8 cellular contexts compared by ENCODE assay signal in the genomic region with DNA sequence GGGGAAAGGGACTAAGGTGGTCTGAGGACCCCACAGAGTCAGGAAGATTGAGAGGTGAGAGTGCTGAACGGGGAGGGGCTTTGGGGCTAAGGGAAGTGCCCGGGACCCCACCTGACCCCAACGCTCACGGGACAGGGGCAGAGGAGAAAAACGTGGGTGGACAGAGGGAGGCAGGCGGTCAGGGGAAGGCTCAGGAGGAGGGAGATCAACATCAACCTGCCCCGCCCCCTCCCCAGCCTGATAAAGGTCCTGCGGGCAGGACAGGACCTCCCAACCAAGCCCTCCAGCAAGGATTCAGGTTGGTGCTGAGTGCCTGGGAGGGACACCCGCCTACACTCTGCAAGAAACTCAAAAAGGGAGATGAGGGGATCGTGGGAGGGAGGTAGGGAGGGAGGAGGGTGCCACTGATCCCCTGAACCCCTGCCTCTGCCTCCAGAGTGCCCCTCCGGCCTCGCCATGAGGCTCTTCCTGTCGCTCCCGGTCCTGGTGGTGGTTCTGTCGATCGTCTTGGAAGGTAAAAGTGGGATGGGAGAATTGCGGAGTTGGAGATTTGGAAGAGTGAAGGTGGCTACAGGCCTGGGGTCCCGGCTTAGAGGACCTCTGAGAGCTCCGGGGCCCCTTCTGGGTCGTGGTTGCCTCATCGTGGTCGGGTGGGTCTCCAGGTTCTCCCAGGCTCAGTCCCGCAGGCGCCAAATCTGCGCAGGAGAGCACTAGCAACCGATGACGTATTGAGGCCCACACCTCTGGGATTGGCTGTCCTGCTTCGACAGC. TPM values are rescaled to one million over a fixed set of nuclear protein-coding genes. Genes with fewer than 3 reads are reported as not detected.
DNase-seq lines count a peak whose midpoint lies in the region; ATAC-seq and TF ChIP-seq lines count a peak whose summit lies in the region.
"Not testable (repeated sequence)": the region's sequence is repeated elsewhere in the genome, so short reads cannot be mapped to it uniquely, and the experiment has no call there.

TSS of gene APOC1 (plus strand) at position 173 of the 771 bp plus-strand sequence. CDS start at position 457, 284 bp downstream.

- H3K4me3 ChIP-seq in ectodermal cell (ENCODE audit: insufficient read depth, low read depth, low read length) (peak within 1 kb of the TSS; percentile 36), lower lobe of right lung (peak within 1 kb of the TSS; percentile 61)

- H3K4me1 ChIP-seq in ectodermal cell (ENCODE audit: control insufficient read depth, insufficient read depth, low read length), result not testable (repeated sequence)
- peaks cover 15% of the 10 kb centered on the region for H3K4me1 ChIP-seq in lower lobe of right lung

- not testable (repeated sequence) for H3K36me3 Mint-ChIP-seq in activated CD8-positive, alpha-beta T cell treated with anti-CD3 and anti-CD28 coated beads for 36 hours (ENCODE audit: low read depth)

- peak within 1 kb of the TSS; percentile 82 for H3K4me3 Mint-ChIP-seq in activated CD8-positive, alpha-beta T cell treated with anti-CD3 and anti-CD28 coated beads for 36 hours

- H3K9me3 Mint-ChIP-seq in activated CD8-positive, alpha-beta T cell treated with anti-CD3 and anti-CD28 coated beads for 36 hours, result not testable (repeated sequence)

- H3K27ac Mint-ChIP-seq in activated CD8-positive, alpha-beta T cell treated with anti-CD3 and anti-CD28 coated beads for 36 hours, result peak within 1 kb of the TSS; percentile 88

- H3K27me3 Mint-ChIP-seq in activated CD8-positive, alpha-beta T cell treated with anti-CD3 and anti-CD28 coated beads for 36 hours, result peaks cover 25% of the 10 kb centered on the region

- WGBS in ectodermal cell, 2 experiments, result 2 to 4% methylated on average over 25 to 27 of the region's 28 CpGs

- POLR2A ChIA-PET in activated CD8-positive, alpha-beta T cell treated with anti-CD3 and anti-CD28 coated beads for 36 hours (lab: Charles Lee), result interaction anchor here (1.1 kb wide), 1 partner anchor 9 kb away, joined by 3 read pairs; no protein-coding TSS in a partner anchor

- DNase-seq in C1 segment of cervical spinal cord (lab: John Stamatoyannopoulos, UW), result peak; percentile 15 to 72 (median 48)
- peak; percentile 70 for DNase-seq in HS-27A (ENCODE audit: low read depth)
- DNase-seq in NCI-H82 treated with DMSO at 0.1 percent for 48 hours (lab: John Stamatoyannopoulos, UW; ENCODE audit: unreplicated experiment), result peak; percentile 84
- peak; percentile 88 for DNase-seq in activated CD8-positive, alpha-beta T cell treated with anti-CD3 and anti-CD28 coated beads for 36 hours
- peak; percentile 87 for DNase-seq in lower lobe of right lung
- DNase-seq in stimulated activated CD4-positive, alpha-beta T cell treated with anti-CD3 and anti-CD28 coated beads, Interleukin-4, amount 100 ng/mL, for 24 hours, result peak; percentile 79

- intact Hi-C loops in activated CD8-positive, alpha-beta T cell treated with anti-CD3 and anti-CD28 coated beads for 36 hours (cut with micrococcal nuclease); lower lobe of right lung (cut with DNase I): not testable (repeated sequence)

- ATAC-seq in GM19463 (IDR thresholded peaks at IDR 0.05; ENCODE audit: unreplicated experiment) (peak; percentile 97), lower lobe of right lung (peak; percentile 92 to 96)
- ATAC-seq in activated CD8-positive, alpha-beta T cell treated with anti-CD3 and anti-CD28 coated beads for 36 hours, result peak; percentile 97

- not testable (repeated sequence) for H3K36me3 ChIP-seq in ectodermal cell (ENCODE audit: control insufficient read depth, insufficient read depth, low read length); lower lobe of right lung

- TF ChIP-seq CTCF in activated CD8-positive, alpha-beta T cell treated with anti-CD3 and anti-CD28 coated beads for 36 hours (IDR thresholded peaks at IDR 0.05); lower lobe of right lung (IDR thresholded peaks at IDR 0.05): not testable (repeated sequence)

- H3K4me1 Mint-ChIP-seq in activated CD8-positive, alpha-beta T cell treated with anti-CD3 and anti-CD28 coated beads for 36 hours (ENCODE audit: low read depth), result not testable (repeated sequence)

- H3K27ac ChIP-seq in ectodermal cell (ENCODE audit: insufficient read depth, low read depth, low read length, poor library complexity, severe bottlenecking) (peak within 1 kb of the TSS; percentile 22), lower lobe of right lung (peak within 1 kb of the TSS; percentile 76)

- CTCF ChIA-PET in activated CD8-positive, alpha-beta T cell treated with anti-CD3 and anti-CD28 coated beads for 36 hours (lab: Charles Lee), result interaction anchor here (0.9 to 1.9 kb wide), 2 partner anchors 11 to 37 kb away, joined by 5 to 10 read pairs; no protein-coding TSS in a partner anchor

- not testable (repeated sequence) for H3K9me3 ChIP-seq in ectodermal cell (ENCODE audit: control insufficient read depth, low read length); lower lobe of right lung

- H3K27me3 ChIP-seq in ectodermal cell (ENCODE audit: control insufficient read depth, insufficient read depth, low read length, poor library complexity, severe bottlenecking); lower lobe of right lung (ENCODE audit: low read depth): not testable (repeated sequence)

RNA-seq across cellular contexts. Expression of gene APOC1, which starts in this region (rescaled TPM):
- 1 to 10 TPM; 2.5 to 3.6 TPM for total RNA-seq in activated CD8-positive, alpha-beta T cell treated with anti-CD3 and anti-CD28 coated beads for 36 hours
- 29.5 TPM for polyA plus RNA-seq in ectodermal cell (2013, experiment 1 of 4)
- 25.8 TPM for polyA plus RNA-seq in ectodermal cell (2013, experiment 2 of 4)
- polyA plus RNA-seq in ectodermal cell (2013, experiment 3 of 4), result 21.2 TPM
- polyA plus RNA-seq in ectodermal cell (2013, experiment 4 of 4), result 26.5 TPM
- total RNA-seq in lower lobe of right lung, result 816 TPM

Comparison
In these comparisons a context has a peak if more than half of its experiments do, and no peak if none do; other contexts are left out.
1. Peak in every context shown above with its lines: DNase-seq, ATAC-seq, H3K4me3 ChIP-seq and H3K27ac ChIP-seq.
2. RNA of gene APOC1 (total RNA-seq): 816 TPM in lower lobe of right lung (single experiment); 2.5 to 3.6 TPM in activated CD8-positive, alpha-beta T cell treated with anti-CD3 and anti-CD28 coated beads for 36 hours; every median in the first group is over 100 times any median in the second.